ENCODE assay signal across 8 cellular contexts in genomic region chr16:138049-138417, GRCh38. TPM values are rescaled to one million over a fixed set of nuclear protein-coding genes. Genes with fewer than 3 reads are reported as not detected.
DNase-seq lines count a peak whose midpoint lies in the region; ATAC-seq and TF ChIP-seq lines count a peak whose summit lies in the region.

No MANE protein-coding gene starts in this region.

- peak overlapping the region; percentile 81; the same call in 1 of the 2 replicates for H2AK5ac ChIP-seq in IMR-90 (ENCODE audit: low read depth, low read length)

- TF ChIP-seq RAD21 in IMR-90 (IDR thresholded peaks at IDR 0.05; ENCODE audit: low read length), result no peak

- H3K9me3 ChIP-seq in IMR-90 (ENCODE audit: control insufficient read depth, insufficient read depth, low read length) (no peaks in the 10 kb centered on the region), esophagus squamous epithelium (no peaks in the 10 kb centered on the region), neural progenitor cell (ENCODE audit: low read depth) (no peaks in the 10 kb centered on the region)

- dilution Hi-C loops in IMR-90 (cut with HindIII; ENCODE audit: low sequenced_read_pairs, unreplicated experiment), result no loop called here

- H3K27me3 Mint-ChIP-seq in neural progenitor cell (ENCODE audit: insufficient read depth, low read depth), result peaks cover 6% of the 10 kb centered on the region

- H3K36me3 Mint-ChIP-seq in neural progenitor cell, result peaks cover 5% of the 10 kb centered on the region

- CTCF ChIA-PET in AG04449 (lab: Yijun Ruan, JAX), result interaction anchor here (1.9 to 3.2 kb wide), 3 partner anchors 13 to 31 kb away, joined by 7 to 10 read pairs (median 8); no protein-coding TSS in a partner anchor
- CTCF ChIA-PET in IMR-90 (lab: Yijun Ruan, JAX), result interaction anchor here (0.6 kb wide), 1 partner anchor 13 kb away, joined by 6 read pairs; no protein-coding TSS in a partner anchor

- H2AK9ac ChIP-seq in IMR-90 (replicated peaks; ENCODE audit: low read depth, low read length, poor library complexity), result peak overlapping the region; percentile 92

- peak overlapping the region; percentile 89 for H3K4me3 Mint-ChIP-seq in neural progenitor cell

- H2BK15ac ChIP-seq in IMR-90 (ENCODE audit: low read depth, low read length), result no peak overlapping the region

- H3F3A ChIP-seq in neural progenitor cell (ENCODE audit: low read depth), result peaks cover 26% of the 10 kb centered on the region

- intact Hi-C loops in IMR-90 (cut with micrococcal nuclease) (loop anchor here (5.0 kb wide), 1 partner anchor 44 kb away; the partner anchor contains the start of gene HBQ1), esophagus squamous epithelium (cut with DNase I) (no loop called here)

- peak overlapping the region; percentile 52; the same call in 1 of the 2 replicates for H3K56ac ChIP-seq in IMR-90 (ENCODE audit: extremely low read depth, insufficient read depth, low read length)

- H3K27ac ChIP-seq in IMR-90 (ENCODE audit: insufficient read depth, low read length) (peak overlapping the region; percentile 96), esophagus squamous epithelium (peak overlapping the region; percentile 81 to 94 (median 89)), neural progenitor cell (peak overlapping the region; percentile 74)

- H3K9ac ChIP-seq in IMR-90 (ENCODE audit: low read depth, low read length), result peak overlapping the region; percentile 95
- H3K9ac ChIP-seq in neural progenitor cell, result peak overlapping the region; percentile 17

- H3K79me1 ChIP-seq in IMR-90 (ENCODE audit: low read depth in 1 of 2, low read length in 2 of 2), result peaks cover 13 to 34% of the 10 kb centered on the region in 2 experiments

- no peak overlapping the region for H2BK20ac ChIP-seq in IMR-90 (ENCODE audit: low read depth, low read length)

- H4K8ac ChIP-seq in IMR-90 (ENCODE audit: low read depth in 2 of 2, low read length in 2 of 2), result peak overlapping the region; percentile 95 to 96

- peak; percentile 28 for ATAC-seq in IMR-90 (ENCODE audit: low read depth)

- peaks cover 26% of the 10 kb centered on the region for H3K79me2 ChIP-seq in neural progenitor cell (ENCODE audit: low read depth)

- H3K4me1 ChIP-seq in IMR-90 (ENCODE audit: control insufficient read depth, insufficient read depth, low read length) (peaks cover 4% of the 10 kb centered on the region; the same call in 1 of the 2 replicates), esophagus squamous epithelium (peaks cover 0 to 29% (median 6%) of the 10 kb centered on the region in 3 donors), neural progenitor cell (peaks cover 3% of the 10 kb centered on the region)

- H4K91ac ChIP-seq in IMR-90 (ENCODE audit: insufficient read depth, low read depth, low read length), result peak overlapping the region; percentile 32; the same call in 1 of the 2 replicates

- H3K9me3 Mint-ChIP-seq in neural progenitor cell, result no peaks in the 10 kb centered on the region

- peak overlapping the region; percentile 87; the same call in 1 of the 2 replicates for H3K14ac ChIP-seq in IMR-90 (replicated peaks; ENCODE audit: low read depth, low read length)

- H3K4me2 ChIP-seq in IMR-90 (ENCODE audit: low read depth, low read length) (peak overlapping the region; percentile 71), neural progenitor cell (peak overlapping the region; percentile 77)

- no peaks in the 10 kb centered on the region for H3K4me1 Mint-ChIP-seq in neural progenitor cell

- H2BK120ac ChIP-seq in IMR-90 (ENCODE audit: low read depth, low read length), result no peak overlapping the region

- H3K36me3 ChIP-seq in IMR-90 (ENCODE audit: control insufficient read depth, insufficient read depth, low read length) (no peaks in the 10 kb centered on the region), esophagus squamous epithelium (no peaks in the 10 kb centered on the region), neural progenitor cell (no peaks in the 10 kb centered on the region)

- H2BK5ac ChIP-seq in IMR-90 (ENCODE audit: low read depth, low read length, poor library complexity, severe bottlenecking), result peak overlapping the region; percentile 46

- no TSS peak for BruUV-seq in IMR-90 (replicated peaks; lab: Mats Ljungman, UMichigan)

- 0 out of 2 replicates have a peak overlapping the region, but pooled peaks have one; percentile 71 for H3K23ac ChIP-seq in IMR-90 (ENCODE audit: low read depth, low read length)

- DNase-seq in AG04449 (ENCODE audit: low read depth, low spot score) (no peak), IMR-90 (no peak), esophagus squamous epithelium (lab: John Stamatoyannopoulos, UW) (no peak), neural progenitor cell (ENCODE audit: low spot score) (peak; percentile 81), NCI-H446 (lab: John Stamatoyannopoulos, UW) (no peak), occipital lobe (lab: John Stamatoyannopoulos, UW) (no peak), NCI-H345 (lab: John Stamatoyannopoulos, UW) (no peak)
- DNase-seq in activated CD8-positive, alpha-beta memory T cell treated with anti-CD3 and anti-CD28 coated beads, Interleukin-2, amount 50 U/mL, for 48 hours, result peak; percentile 71

- POLR2A ChIA-PET in AG04449 (lab: Yijun Ruan, JAX), result no interaction called here
- POLR2A ChIA-PET in IMR-90 (lab: Charles Lee; ENCODE audit: unreplicated experiment), result no interaction called here

- TF ChIP-seq CTCF in AG04449 (IDR thresholded peaks at IDR 0.05; ENCODE audit: insufficient read depth, low read length, missing control alignments), result no peak
- no peak for TF ChIP-seq CTCF in IMR-90 (conservative IDR thresholded peaks at IDR 0.05; ENCODE audit: low read depth, low read length)
- TF ChIP-seq CTCF in esophagus squamous epithelium (IDR thresholded peaks at IDR 0.05), result no peak
- TF ChIP-seq CTCF in neural progenitor cell (IDR thresholded peaks at IDR 0.05), result no peak

- no peaks in the 10 kb centered on the region for H3K27me3 ChIP-seq in IMR-90 (ENCODE audit: control insufficient read depth, insufficient read depth, low read length)
- no peaks in the 10 kb centered on the region for H3K27me3 ChIP-seq in esophagus squamous epithelium
- no peaks in the 10 kb centered on the region for H3K27me3 ChIP-seq in neural progenitor cell

- H3K4me3 ChIP-seq in AG04449 (ENCODE audit: low read depth, low read length) (peak overlapping the region; percentile 73), IMR-90 (ENCODE audit: insufficient read depth, low read depth, low read length) (peak overlapping the region; percentile 88), esophagus squamous epithelium (peak overlapping the region; percentile 76 to 93 (median 80)), neural progenitor cell (peak overlapping the region; percentile 65)

- H4K5ac ChIP-seq in IMR-90 (ENCODE audit: low read depth, low read length), result peak overlapping the region; percentile 49

- no peak overlapping the region; the same call in 1 of the 2 replicates for H3K18ac ChIP-seq in IMR-90 (ENCODE audit: low read depth, low read length)

- TF ChIP-seq POLR2A in IMR-90 (IDR thresholded peaks at IDR 0.05; ENCODE audit: low read depth, low read length), result no peak
- TF ChIP-seq POLR2A in esophagus squamous epithelium (IDR thresholded peaks at IDR 0.05), result no peak

- H4K20me1 ChIP-seq in IMR-90 (ENCODE audit: insufficient read depth, low read length) (no peaks in the 10 kb centered on the region; the same call in 1 of the 2 replicates), neural progenitor cell (ENCODE audit: low read depth) (no peaks in the 10 kb centered on the region)

- 8% methylated on average over 12 of the region's 30 CpGs; no CpG with 5 or more reads in 1 of the 2 experiments for WGBS in IMR-90 (ENCODE audit: extremely low coverage in 2 of 2, insufficient read length in 1 of 2), 2 experiments
- no CpG with 5 or more reads among the region's 30 CpGs for WGBS in esophagus squamous epithelium, 2 donors

- peak overlapping the region; percentile 94 for H2AFZ ChIP-seq in IMR-90 (replicated peaks; ENCODE audit: low read length, poor library complexity)
- peak overlapping the region; percentile 33 for H2AFZ ChIP-seq in neural progenitor cell (replicated peaks)

- in situ Hi-C loops in IMR-90 (cut with MboI; ENCODE audit: low sequenced_read_pairs), result no loop called here

- peak overlapping the region; percentile 78 for H3K4ac ChIP-seq in IMR-90 (ENCODE audit: low read depth, low read length)

- H3K27ac Mint-ChIP-seq in neural progenitor cell, result peak overlapping the region; percentile 81

- H3K9me1 ChIP-seq in IMR-90 (ENCODE audit: insufficient read depth, low read length), result peaks cover 4% of the 10 kb centered on the region; the same call in 1 of the 2 replicates

RNA-seq across cellular contexts. Expression of gene NPRL3, which starts 0.4 kb away (rescaled TPM):
- total RNA-seq in IMR-90 (2012; rRNA removed), result 3.9 and 5.7 TPM in 2 replicates
- polyA plus RNA-seq in IMR-90 (2012; rRNA removed), result 42.4 and 44.0 TPM in 2 replicates
- 28.3 and 40.9 TPM in 2 replicates for polyA plus RNA-seq in IMR-90 (2012; cell fraction: cytosol; rRNA removed)
- 46.6 and 124 TPM in 2 replicates for polyA plus RNA-seq in IMR-90 (2012; cell fraction: nucleus; rRNA removed; ENCODE audit: low replicate concordance)
- total RNA-seq in esophagus squamous epithelium, result 10 to 100 TPM; 14.5 to 28.0 (median 18.8) TPM
- total RNA-seq in neural progenitor cell (ENCODE audit: low replicate concordance), result 7.6 and 14.8 TPM in 2 replicates
- 6.1 TPM for total RNA-seq in occipital lobe

RNA-seq across cellular contexts. Expression of gene HBZ, which starts 14.4 kb away (rescaled TPM):
- total RNA-seq in IMR-90 (2012; rRNA removed) (not detected in 2 replicates), esophagus squamous epithelium (not detected), neural progenitor cell (ENCODE audit: low replicate concordance) (not detected in 2 replicates), occipital lobe (0.31 TPM)
- polyA plus RNA-seq in IMR-90 (2012; rRNA removed), result not detected in 2 replicates
- not detected in 2 replicates for polyA plus RNA-seq in IMR-90 (2012; cell fraction: cytosol; rRNA removed)
- polyA plus RNA-seq in IMR-90 (2012; cell fraction: nucleus; rRNA removed; ENCODE audit: low replicate concordance), result not detected in 2 replicates

RNA-seq across cellular contexts. Expression of gene HBM, which starts 27.7 kb away (rescaled TPM):
- total RNA-seq in IMR-90 (2012; rRNA removed) (not detected in 2 replicates), esophagus squamous epithelium (not detected), neural progenitor cell (ENCODE audit: low replicate concordance) (not detected in 2 replicates), occipital lobe (15.0 TPM)
- polyA plus RNA-seq in IMR-90 (2012; rRNA removed), result not detected in 2 replicates
- polyA plus RNA-seq in IMR-90 (2012; cell fraction: cytosol; rRNA removed), result not detected in 2 replicates
- polyA plus RNA-seq in IMR-90 (2012; cell fraction: nucleus; rRNA removed; ENCODE audit: low replicate concordance), result not detected in 2 replicates

RNA-seq across cellular contexts. Expression of gene HBA2, which starts 34.6 kb away (rescaled TPM):
- total RNA-seq in IMR-90 (2012; rRNA removed) (not detected in 2 replicates), esophagus squamous epithelium (1 to 10 TPM in 2 of 4 donors, not detected in 2; 4.7 to 5.0 TPM), neural progenitor cell (ENCODE audit: low replicate concordance) (not detected in 2 replicates), occipital lobe (614 TPM)
- not detected in 2 replicates for polyA plus RNA-seq in IMR-90 (2012; rRNA removed)
- polyA plus RNA-seq in IMR-90 (2012; cell fraction: cytosol; rRNA removed), result 0.39 TPM in 1 of 2 replicates, not detected in the other
- polyA plus RNA-seq in IMR-90 (2012; cell fraction: nucleus; rRNA removed; ENCODE audit: low replicate concordance), result 0.54 TPM in 1 of 2 replicates, not detected in the other

RNA-seq across cellular contexts. Expression of gene HBA1, which starts 38.4 kb away (rescaled TPM):
- not detected in 2 replicates for total RNA-seq in IMR-90 (2012; rRNA removed)
- polyA plus RNA-seq in IMR-90 (2012; rRNA removed), result 0.21 TPM in 1 of 2 replicates, not detected in the other
- 1.2 TPM in 1 of 2 replicates, not detected in the other for polyA plus RNA-seq in IMR-90 (2012; cell fraction: cytosol; rRNA removed)
- not detected in 2 replicates for polyA plus RNA-seq in IMR-90 (2012; cell fraction: nucleus; rRNA removed; ENCODE audit: low replicate concordance)
- total RNA-seq in esophagus squamous epithelium, result 10 to 100 TPM in 1 of 4 donors, 1 to 10 TPM in 1, not detected in 2; 1.0 to 12.9 TPM
- total RNA-seq in neural progenitor cell (ENCODE audit: low replicate concordance), result not detected in 2 replicates
- total RNA-seq in occipital lobe, result 270 TPM

Comparison
In these comparisons a context has a peak if more than half of its experiments do, and no peak if none do; other contexts are left out.
1. DNase-seq: peak in activated CD8-positive, alpha-beta memory T cell treated with anti-CD3 and anti-CD28 coated beads, Interleukin-2, amount 50 U/mL, for 48 hours (single experiment) and neural progenitor cell (single experiment); none in AG04449 (single experiment), IMR-90 (single experiment), esophagus squamous epithelium (single experiment), NCI-H446 (0 of 2), occipital lobe (single experiment) and NCI-H345 (single experiment).
2. Peak in every context shown above with its lines, with median percentiles within 50 percentile points of each other: H3K4me3 ChIP-seq and H3K27ac ChIP-seq.